Comparison of ENCODE assay signal across 12 cellular contexts in the genomic region with DNA sequence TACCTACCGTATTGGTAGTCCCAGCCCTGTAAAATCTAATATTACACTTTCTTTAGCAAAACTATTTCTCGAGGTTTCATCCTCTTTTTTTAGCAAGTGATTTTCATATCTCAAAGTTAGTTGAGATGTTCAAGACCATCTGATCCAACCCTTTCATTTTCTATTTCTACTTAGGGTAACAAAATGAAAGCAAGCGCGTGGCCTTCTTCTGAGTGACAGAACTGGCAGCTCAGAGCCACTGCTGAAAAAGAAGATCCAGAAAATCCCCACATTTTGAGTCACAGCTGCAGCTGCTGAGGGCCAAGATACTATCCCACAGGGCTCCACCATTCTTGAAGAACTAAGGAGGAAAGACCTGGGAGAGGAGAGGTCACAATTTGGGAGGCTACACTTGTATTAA. TPM values are rescaled to one million over a fixed set of nuclear protein-coding genes. Genes with fewer than 3 reads are reported as not detected.
DNase-seq lines count a peak whose midpoint lies in the region; ATAC-seq and TF ChIP-seq lines count a peak whose summit lies in the region.
"Had no signal": no experiment of that assay in that cellular context is flagged by ENCODE, and none has a peak within 500 bp of the region (broad histone marks: within the 10 kb centered on the region; RNA-seq: fewer than 3 reads in every experiment).

No MANE protein-coding gene starts in this region.

- POLR2A ChIA-PET in activated CD4-positive, alpha-beta T cell treated with anti-CD3 and anti-CD28 coated beads, Interleukin-2, amount 10 ng/mL, durations not matched to agents 7 days and 5 days (lab: Charles Lee): interaction anchor here (1.0 kb wide), 1 partner anchor 26 kb away, joined by 4 read pairs; the partner anchor contains the start of gene ZNF800

- TF ChIP-seq CTCF in spleen (IDR thresholded peaks at IDR 0.05 in 8 of 11, conservative IDR thresholded peaks at IDR 0.05 in 3 of 11): no peak
- no peak for TF ChIP-seq CTCF in lower lobe of right lung (IDR thresholded peaks at IDR 0.05)

- intact Hi-C loops in spleen (cut with DNase I; ENCODE audit: low total_unique reads) (no loop called here), lower lobe of right lung (cut with DNase I) (no loop called here)

- peak overlapping the region; percentile 92 for H3K27ac Mint-ChIP-seq in activated CD4-positive, alpha-beta T cell treated with anti-CD3 and anti-CD28 coated beads, Interleukin-2, amount 10 ng/mL, durations not matched to agents 7 days and 5 days

- H3K4me3 ChIP-seq in spleen (peak overlapping the region in 1 of 8 donors; percentile 2), lower lobe of right lung (no peak overlapping the region)
- H3K4me3 ChIP-seq: A549 had no signal

- peaks cover 12% of the 10 kb centered on the region for H3K9me3 Mint-ChIP-seq in activated CD4-positive, alpha-beta T cell treated with anti-CD3 and anti-CD28 coated beads, Interleukin-2, amount 10 ng/mL, durations not matched to agents 7 days and 5 days

- H3K9me3 ChIP-seq in spleen (no peaks in the 10 kb centered on the region), lower lobe of right lung (no peaks in the 10 kb centered on the region)
- H3K9me3 ChIP-seq: A549, neutrophil had no signal

- peak overlapping the region; percentile 20 for H3K4me3 Mint-ChIP-seq in activated CD4-positive, alpha-beta T cell treated with anti-CD3 and anti-CD28 coated beads, Interleukin-2, amount 10 ng/mL, durations not matched to agents 7 days and 5 days

- WGBS in spleen, 5 donors: 51 to 69% (median 68%) methylated on average over 4 of the region's 4 CpGs

- H3K27ac ChIP-seq in spleen: peak overlapping the region in 7 of 8 donors; percentile 7 to 70 (median 57)
- H3K27ac ChIP-seq in lower lobe of right lung: no peak overlapping the region
- H3K27ac ChIP-seq: A549, neutrophil had no signal

- H3K4me1 Mint-ChIP-seq in activated CD4-positive, alpha-beta T cell treated with anti-CD3 and anti-CD28 coated beads, Interleukin-2, amount 10 ng/mL, durations not matched to agents 7 days and 5 days: peaks cover 60% of the 10 kb centered on the region

- CTCF ChIA-PET in activated CD4-positive, alpha-beta T cell treated with anti-CD3 and anti-CD28 coated beads, Interleukin-2, amount 10 ng/mL, durations not matched to agents 7 days and 5 days (lab: Charles Lee): interaction anchor here (1.1 kb wide), 1 partner anchor 29 kb away, joined by 4 read pairs; no protein-coding TSS in a partner anchor

- H3K36me3 Mint-ChIP-seq in activated CD4-positive, alpha-beta T cell treated with anti-CD3 and anti-CD28 coated beads, Interleukin-2, amount 10 ng/mL, durations not matched to agents 7 days and 5 days (ENCODE audit: low read depth): peaks cover 27% of the 10 kb centered on the region

- peaks cover 6% of the 10 kb centered on the region for H3K27me3 Mint-ChIP-seq in activated CD4-positive, alpha-beta T cell treated with anti-CD3 and anti-CD28 coated beads, Interleukin-2, amount 10 ng/mL, durations not matched to agents 7 days and 5 days

- TF ChIP-seq POLR2A in spleen (IDR thresholded peaks at IDR 0.05): no peak

- no peaks in the 10 kb centered on the region for H3K27me3 ChIP-seq in spleen (replicated peaks in 1 of 7)
- H3K27me3 ChIP-seq in lower lobe of right lung (ENCODE audit: low read depth): no peaks in the 10 kb centered on the region

- H3K36me3 ChIP-seq in spleen: no peaks in the 10 kb centered on the region
- no peaks in the 10 kb centered on the region for H3K36me3 ChIP-seq in lower lobe of right lung
- H3K36me3 ChIP-seq: neutrophil had no signal

- DNase-seq in activated CD4-positive, alpha-beta T cell treated with anti-CD3 and anti-CD28 coated beads, Interleukin-2, amount 10 ng/mL, durations not matched to agents 7 days and 5 days: peak; percentile 36
- no peak for DNase-seq in activated CD4-positive, alpha-beta T cell treated with anti-CD3 and anti-CD28 coated beads, Interleukin-2, amount 50 U/mL, for 4 hours
- DNase-seq in spleen: no peak
- DNase-seq in stimulated activated naive CD4-positive, alpha-beta T cell (lab: John Stamatoyannopoulos, UW): no peak
- no peak for DNase-seq in lower lobe of right lung
- DNase-seq in mesenteric fat pad (ENCODE audit: low spot score): no peak
- DNase-seq: GF-D8, NCI-H446 had no signal

- peak; percentile 82 for ATAC-seq in GM21529 (IDR thresholded peaks at IDR 0.05; ENCODE audit: unreplicated experiment)
- peak; percentile 71 for ATAC-seq in HG03175 (IDR thresholded peaks at IDR 0.05; ENCODE audit: unreplicated experiment)
- ATAC-seq in lower lobe of right lung: no peak
- ATAC-seq: A549 had no signal

- H3K4me1 ChIP-seq in spleen: peaks cover 3 to 57% (median 32%) of the 10 kb centered on the region in 6 donors
- no peaks in the 10 kb centered on the region for H3K4me1 ChIP-seq in lower lobe of right lung
- H3K4me1 ChIP-seq: A549 had no signal

RNA-seq across cellular contexts. Expression of gene ZNF800, which starts 24.8 kb away (rescaled TPM):
- 10 to 100 TPM; 43.6 to 50.7 TPM for total RNA-seq in activated CD4-positive, alpha-beta T cell treated with anti-CD3 and anti-CD28 coated beads, Interleukin-2, amount 10 ng/mL, durations not matched to agents 7 days and 5 days
- total RNA-seq in spleen (10 to 100 TPM; 39.0 to 54.0 (median 45.2) TPM), lower lobe of right lung (36.6 TPM), mesenteric fat pad (40.2 TPM)
- polyA plus RNA-seq in spleen: 10 to 100 TPM in 2 of 3 donors, 1 to 10 TPM in 1; 8.8 to 11.5 (median 10.5) TPM

Comparison
In these comparisons a context has a peak if more than half of its experiments do, and no peak if none do; other contexts are left out.
1. ATAC-seq: peak in GM21529 (single experiment) and HG03175 (single experiment); none in lower lobe of right lung (0 of 2).